Comparison of ENCODE assay signal across 8 cellular contexts in genomic region chr17:30116661-30117547, GRCh38. TPM values are rescaled to one million over a fixed set of nuclear protein-coding genes. Genes with fewer than 3 reads are reported as not detected.
DNase-seq lines count a peak whose midpoint lies in the region; ATAC-seq, FAIRE-seq and TF ChIP-seq lines count a peak whose summit lies in the region.

TSS of gene NSRP1 (plus strand) at chr17:30116816. CDS start at chr17:30116844, 28 bp downstream.

- H3K4me3 Mint-ChIP-seq in natural killer cell treated with Interleukin-12 subunit alpha and Interleukin-12 subunit beta and Interleukin-15 and Interleukin-18, amount 100 ng/mL, for 72 hours = peak within 1 kb of the TSS; percentile 100

- TF ChIP-seq POLR2A in H54 (IDR thresholded peaks at IDR 0.05; ENCODE audit: low read depth, low read length) = peak; percentile 93

- peak within 1 kb of the TSS; percentile 87 for H3K9ac ChIP-seq in MM.1S (ENCODE audit: low read length)

- peak within 1 kb of the TSS; percentile 65 for H3K4me2 ChIP-seq in MM.1S (ENCODE audit: low read depth, low read length)

- H3K27me3 Mint-ChIP-seq in natural killer cell treated with Interleukin-12 subunit alpha and Interleukin-12 subunit beta and Interleukin-15 and Interleukin-18, amount 100 ng/mL, for 72 hours = no peaks in the 10 kb centered on the region

- peaks cover 33% of the 10 kb centered on the region for H3F3A ChIP-seq in MM.1S (ENCODE audit: insufficient read depth, low read length)

- peaks cover 30 to 58% of the 10 kb centered on the region in 2 donors for H3K4me1 Mint-ChIP-seq in natural killer cell treated with Interleukin-12 subunit alpha and Interleukin-12 subunit beta and Interleukin-15 and Interleukin-18, amount 100 ng/mL, for 72 hours (ENCODE audit: low read depth in 2 of 2)

- no peaks in the 10 kb centered on the region for H3K9me2 ChIP-seq in MM.1S (replicated peaks; ENCODE audit: insufficient read depth, low read length)

- H3K4me3 ChIP-seq in MM.1S (ENCODE audit: low read length) (peak within 1 kb of the TSS; percentile 93), fibroblast of the aortic adventitia (ENCODE audit: low read depth, low read length) (peak within 1 kb of the TSS; percentile 94)

- H2AFZ ChIP-seq in MM.1S (ENCODE audit: low read length) = peak within 1 kb of the TSS; percentile 95

- peak; percentile 99 for DNase-seq in Daoy (ENCODE audit: low read depth)
- DNase-seq in H54 (ENCODE audit: insufficient read length, low spot score) = peak; percentile 69
- DNase-seq in MM.1S = peak; percentile 93
- peak; percentile 82 for DNase-seq in SHP77 treated with DMSO at 0.1 percent for 48 hours (lab: John Stamatoyannopoulos, UW)
- DNase-seq in activated effector memory CD4-positive, alpha-beta T cell treated with Interleukin-2 at 50 U/mL for 16 hours = peak; percentile 84
- DNase-seq in fibroblast of the aortic adventitia (ENCODE audit: low read depth) = peak; percentile 96
- DNase-seq in natural killer cell treated with Interleukin-12 subunit alpha and Interleukin-12 subunit beta and Interleukin-15 and Interleukin-18, amount 100 ng/mL, for 72 hours (ENCODE audit: low spot score) = peak; percentile 95
- DNase-seq in stimulated activated naive CD4-positive, alpha-beta T cell treated with Interleukin-2 at 50 U/mL for 16 hours (lab: John Stamatoyannopoulos, UW) = peak; percentile 92

- FAIRE-seq in H54 (lab: Jason Lieb, UNC) = peak; percentile 90

- peaks cover 28% of the 10 kb centered on the region for H3K4me1 ChIP-seq in MM.1S (ENCODE audit: low read length)

- peak; percentile 92 to 96 for ATAC-seq in natural killer cell treated with Interleukin-12 subunit alpha and Interleukin-12 subunit beta and Interleukin-15 and Interleukin-18, amount 100 ng/mL, for 72 hours

- H3K79me2 ChIP-seq in MM.1S (ENCODE audit: low read length) = peaks cover 40% of the 10 kb centered on the region

- H3K27me3 ChIP-seq in MM.1S (replicated peaks; ENCODE audit: insufficient read depth, low read length) = no peaks in the 10 kb centered on the region

- H3K36me3 Mint-ChIP-seq in natural killer cell treated with Interleukin-12 subunit alpha and Interleukin-12 subunit beta and Interleukin-15 and Interleukin-18, amount 100 ng/mL, for 72 hours = peaks cover 18% of the 10 kb centered on the region

- TF ChIP-seq CTCF in MM.1S (IDR thresholded peaks at IDR 0.05; ENCODE audit: low read length) (no peak), fibroblast of the aortic adventitia (IDR thresholded peaks at IDR 0.05; ENCODE audit: insufficient read depth, low read length) (no peak)

- H3K27ac ChIP-seq in MM.1S (ENCODE audit: low read length) = peak within 1 kb of the TSS; percentile 40

- H3K27ac Mint-ChIP-seq in natural killer cell treated with Interleukin-12 subunit alpha and Interleukin-12 subunit beta and Interleukin-15 and Interleukin-18, amount 100 ng/mL, for 72 hours = peak within 1 kb of the TSS; percentile 96 to 98

- H4K20me1 ChIP-seq in MM.1S (ENCODE audit: insufficient read depth, low read length) = no peaks in the 10 kb centered on the region

- H3K9me3 ChIP-seq in MM.1S (replicated peaks; ENCODE audit: insufficient read depth, low read length) = no peaks in the 10 kb centered on the region

- H3K9me3 Mint-ChIP-seq in natural killer cell treated with Interleukin-12 subunit alpha and Interleukin-12 subunit beta and Interleukin-15 and Interleukin-18, amount 100 ng/mL, for 72 hours = no peaks in the 10 kb centered on the region

- 0 out of 2 replicates have a peak, but pooled peaks cover 9% of the 10 kb centered on the region for H3K36me3 ChIP-seq in MM.1S (replicated peaks; ENCODE audit: insufficient read depth, low read length)

RNA-seq across cellular contexts. Expression of gene NSRP1, which starts in this region (rescaled TPM):
- total RNA-seq in Daoy (2014; rRNA removed; shearing (Covaris generic)) = 7.1 and 9.7 TPM in 2 replicates
- total RNA-seq in fibroblast of the aortic adventitia (ENCODE audit: low replicate concordance) = 13.4 and 22.1 TPM in 2 replicates
- total RNA-seq in natural killer cell treated with Interleukin-12 subunit alpha and Interleukin-12 subunit beta and Interleukin-15 and Interleukin-18, amount 100 ng/mL, for 72 hours = 10 to 100 TPM; 35.7 to 59.8 TPM

Comparison
In these comparisons a context has a peak if more than half of its experiments do, and no peak if none do; other contexts are left out.
1. Peak in every context shown above with its lines: DNase-seq, ATAC-seq, H3K4me3 ChIP-seq and H3K27ac ChIP-seq.